Comparison of ENCODE assay signal across 1 cellular context in genomic region chr1:209227941-209228340, GRCh38.
TF ChIP-seq lines count a peak whose summit lies in the region.

No MANE protein-coding gene starts in this region.

TF ChIP-seq in GM23338, 12 proteins besides CTCF, POLR2A, EP300 and RAD21 (continued from another document):
- no peak for TF ChIP-seq ZNF462 (CRISPR knock-in tag; IDR thresholded peaks at IDR 0.05)
- no peak for TF ChIP-seq NANOG (IDR thresholded peaks at IDR 0.05; ENCODE audit: borderline replicate concordance)
- no peak for TF ChIP-seq ZNF114 (CRISPR knock-in tag; IDR thresholded peaks at IDR 0.05)
- no peak for TF ChIP-seq ZNF331 (CRISPR knock-in tag; IDR thresholded peaks at IDR 0.05; ENCODE audit: low read depth)
- no peak for TF ChIP-seq REST (IDR thresholded peaks at IDR 0.05; ENCODE audit: unreplicated experiment)
- TF ChIP-seq POLR2AphosphoS5 (IDR thresholded peaks at IDR 0.05; ENCODE audit: low read depth) = no peak
- no peak for TF ChIP-seq STAT1 (IDR thresholded peaks at IDR 0.05; ENCODE audit: unreplicated experiment)
- TF ChIP-seq JUNB (IDR thresholded peaks at IDR 0.05; ENCODE audit: unreplicated experiment) = no peak
- no peak for TF ChIP-seq CREB1 (CRISPR knock-in tag; IDR thresholded peaks at IDR 0.05; ENCODE audit: low read depth)
- no peak for TF ChIP-seq ETS1 (IDR thresholded peaks at IDR 0.05)
TF ChIP-seq in GM23338: peak in this region for 0.
